10 cellular contexts compared by ENCODE assay signal in genomic region chr20:48286571-48287551, GRCh38.
DNase-seq lines count a peak whose midpoint lies in the region; FAIRE-seq and TF ChIP-seq lines count a peak whose summit lies in the region.
"Had no signal": no experiment of that assay in that cellular context is flagged by ENCODE, and none has a peak within 500 bp of the region (broad histone marks: within the 10 kb centered on the region; RNA-seq: fewer than 3 reads in every experiment).

No MANE protein-coding gene starts in this region.

- no peaks in the 10 kb centered on the region for H3K36me3 ChIP-seq in adipocyte (ENCODE audit: control insufficient read depth, insufficient read depth, low read length, severe bottlenecking)
- H3K36me3 ChIP-seq in hepatocyte (replicated peaks; ENCODE audit: insufficient read depth, low read depth), result no peaks in the 10 kb centered on the region
- no peaks in the 10 kb centered on the region for H3K36me3 ChIP-seq in ovary
- H3K36me3 ChIP-seq: HAP-1 had no signal

- TF ChIP-seq CTCF in hepatocyte (IDR thresholded peaks at IDR 0.05; ENCODE audit: poor library complexity) (no peak), ovary (IDR thresholded peaks at IDR 0.05) (peak in 1 of 3 donors; percentile 9)

- H3K9me3 ChIP-seq in adipocyte (ENCODE audit: control insufficient read depth, low read length) (no peaks in the 10 kb centered on the region), hepatocyte (ENCODE audit: low read depth) (no peaks in the 10 kb centered on the region), ovary (no peaks in the 10 kb centered on the region)
- H3K9me3 ChIP-seq: HAP-1 had no signal

- no peaks in the 10 kb centered on the region for H4K20me1 ChIP-seq in hepatocyte (ENCODE audit: insufficient read depth, poor library complexity, severe bottlenecking)

- WGBS in hepatocyte (ENCODE audit: low lambda C conversion rate, missing lambda C conversion rate), result 56% methylated on average over 9 of the region's 9 CpGs
- 4 to 6% (median 4%) methylated on average over 9 of the region's 9 CpGs for WGBS in ovary, 3 donors

- peaks cover 10% of the 10 kb centered on the region for H3K4me1 ChIP-seq in adipocyte (ENCODE audit: control insufficient read depth, insufficient read depth, low read length)
- peaks cover 21% of the 10 kb centered on the region for H3K4me1 ChIP-seq in hepatocyte (ENCODE audit: insufficient read depth)
- H3K4me1 ChIP-seq in ovary (ENCODE audit: insufficient read depth), result peaks cover 11% of the 10 kb centered on the region

- H2AFZ ChIP-seq in hepatocyte, result peak overlapping the region; percentile 53

- no peaks in the 10 kb centered on the region for H3K79me2 ChIP-seq in hepatocyte

- no peaks in the 10 kb centered on the region for H3K9me2 ChIP-seq in hepatocyte (replicated peaks; ENCODE audit: insufficient read depth)

- H3K9ac ChIP-seq in adipocyte (ENCODE audit: low read length), result no peak overlapping the region

- DNase-seq in DMS 273 treated with DMSO at 0.1 percent for 48 hours (lab: John Stamatoyannopoulos, UW) (peak; percentile 52), adipocyte (ENCODE audit: low read depth) (peak; percentile 21), hepatocyte (ENCODE audit: low spot score) (peak; percentile 31), ovary (peak; percentile 60 to 83 (median 71)), germinal center (ENCODE audit: low spot score) (no peak), urothelium cell line (ENCODE audit: low spot score) (no peak)
- no peak for DNase-seq in activated naive CD4-positive, alpha-beta T cell treated with anti-CD3 and anti-CD28 coated beads, Interleukin-2, amount 50 U/mL, for 16 hours
- DNase-seq in activated CD8-positive, alpha-beta memory T cell treated with anti-CD3 and anti-CD28 coated beads for 24 hours, result no peak
- DNase-seq: amniotic stem cell had no signal

- intact Hi-C loops in ovary (cut with DNase I), result no loop called here

- H3K27me3 ChIP-seq in adipocyte (replicated peaks; ENCODE audit: control insufficient read depth, insufficient read depth, low read length), result peaks cover 19% of the 10 kb centered on the region
- no peaks in the 10 kb centered on the region for H3K27me3 ChIP-seq in hepatocyte
- H3K27me3 ChIP-seq in ovary, result no peaks in the 10 kb centered on the region

- TF ChIP-seq EP300 in ovary (IDR thresholded peaks at IDR 0.05), result no peak

- peak overlapping the region; percentile 9 for H3K4me2 ChIP-seq in hepatocyte

- no peak for FAIRE-seq in urothelium cell line (lab: Jason Lieb, UNC)

- no peak overlapping the region for H3K4me3 ChIP-seq in adipocyte (ENCODE audit: low read length)
- H3K4me3 ChIP-seq in hepatocyte, result no peak overlapping the region
- no peak overlapping the region for H3K4me3 ChIP-seq in ovary
- H3K4me3 ChIP-seq: HAP-1 had no signal

- no peak for TF ChIP-seq POLR2A in ovary (IDR thresholded peaks at IDR 0.05)

- H3K27ac ChIP-seq in hepatocyte, result peak overlapping the region; percentile 48
- peak overlapping the region; percentile 36 to 57 for H3K27ac ChIP-seq in ovary

Comparison
In these comparisons a context has a peak if more than half of its experiments do, and no peak if none do; other contexts are left out.
1. DNase-seq: peak in DMS 273 treated with DMSO at 0.1 percent for 48 hours (single experiment), adipocyte (single experiment), hepatocyte (single experiment) and ovary (5 of 5); none in activated naive CD4-positive, alpha-beta T cell treated with anti-CD3 and anti-CD28 coated beads, Interleukin-2, amount 50 U/mL, for 16 hours (single experiment), activated CD8-positive, alpha-beta memory T cell treated with anti-CD3 and anti-CD28 coated beads for 24 hours (single experiment), germinal center (single experiment) and urothelium cell line (single experiment).